In the genomic region with DNA sequence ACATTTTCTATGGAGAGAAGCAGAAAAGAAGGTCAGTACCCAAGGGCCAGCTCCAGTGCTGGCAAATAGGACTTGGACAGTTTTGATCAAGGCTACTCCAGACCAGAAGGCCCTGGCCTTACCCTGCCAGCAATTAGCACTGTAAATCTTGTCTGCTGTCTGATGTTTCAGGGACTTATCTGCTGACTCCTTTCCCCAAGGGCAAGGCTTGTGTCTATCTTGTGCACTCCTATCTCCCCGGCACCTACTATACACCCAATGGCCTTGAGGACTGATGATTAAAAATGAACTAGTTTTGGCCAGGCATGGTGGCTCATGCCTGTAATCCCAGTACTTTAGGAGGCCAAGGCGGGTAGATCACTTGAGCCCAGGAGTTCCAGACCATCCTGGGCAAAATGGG, we compare ENCODE assay signal across 1 cellular context.
TF ChIP-seq lines count a peak whose summit lies in the region.

No MANE protein-coding gene starts in this region.

TF ChIP-seq in K562, 482 proteins besides CTCF, POLR2A, EP300 and RAD21 (continued from another document and continues in another):
- TF ChIP-seq, protein P1, sequence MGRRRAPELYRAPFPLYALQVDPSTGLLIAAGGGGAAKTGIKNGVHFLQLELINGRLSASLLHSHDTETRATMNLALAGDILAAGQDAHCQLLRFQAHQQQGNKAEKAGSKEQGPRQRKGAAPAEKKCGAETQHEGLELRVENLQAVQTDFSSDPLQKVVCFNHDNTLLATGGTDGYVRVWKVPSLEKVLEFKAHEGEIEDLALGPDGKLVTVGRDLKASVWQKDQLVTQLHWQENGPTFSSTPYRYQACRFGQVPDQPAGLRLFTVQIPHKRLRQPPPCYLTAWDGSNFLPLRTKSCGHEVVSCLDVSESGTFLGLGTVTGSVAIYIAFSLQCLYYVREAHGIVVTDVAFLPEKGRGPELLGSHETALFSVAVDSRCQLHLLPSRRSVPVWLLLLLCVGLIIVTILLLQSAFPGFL (CRISPR knock-in tag; IDR thresholded peaks at IDR 0.05) = no peak
- TF ChIP-seq, protein P2, sequence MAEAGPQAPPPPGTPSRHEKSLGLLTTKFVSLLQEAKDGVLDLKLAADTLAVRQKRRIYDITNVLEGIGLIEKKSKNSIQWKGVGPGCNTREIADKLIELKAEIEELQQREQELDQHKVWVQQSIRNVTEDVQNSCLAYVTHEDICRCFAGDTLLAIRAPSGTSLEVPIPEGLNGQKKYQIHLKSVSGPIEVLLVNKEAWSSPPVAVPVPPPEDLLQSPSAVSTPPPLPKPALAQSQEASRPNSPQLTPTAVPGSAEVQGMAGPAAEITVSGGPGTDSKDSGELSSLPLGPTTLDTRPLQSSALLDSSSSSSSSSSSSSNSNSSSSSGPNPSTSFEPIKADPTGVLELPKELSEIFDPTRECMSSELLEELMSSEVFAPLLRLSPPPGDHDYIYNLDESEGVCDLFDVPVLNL (CRISPR knock-in tag; IDR thresholded peaks at IDR 0.05; ENCODE audit: low read depth) = no peak
- TF ChIP-seq, protein P3, sequence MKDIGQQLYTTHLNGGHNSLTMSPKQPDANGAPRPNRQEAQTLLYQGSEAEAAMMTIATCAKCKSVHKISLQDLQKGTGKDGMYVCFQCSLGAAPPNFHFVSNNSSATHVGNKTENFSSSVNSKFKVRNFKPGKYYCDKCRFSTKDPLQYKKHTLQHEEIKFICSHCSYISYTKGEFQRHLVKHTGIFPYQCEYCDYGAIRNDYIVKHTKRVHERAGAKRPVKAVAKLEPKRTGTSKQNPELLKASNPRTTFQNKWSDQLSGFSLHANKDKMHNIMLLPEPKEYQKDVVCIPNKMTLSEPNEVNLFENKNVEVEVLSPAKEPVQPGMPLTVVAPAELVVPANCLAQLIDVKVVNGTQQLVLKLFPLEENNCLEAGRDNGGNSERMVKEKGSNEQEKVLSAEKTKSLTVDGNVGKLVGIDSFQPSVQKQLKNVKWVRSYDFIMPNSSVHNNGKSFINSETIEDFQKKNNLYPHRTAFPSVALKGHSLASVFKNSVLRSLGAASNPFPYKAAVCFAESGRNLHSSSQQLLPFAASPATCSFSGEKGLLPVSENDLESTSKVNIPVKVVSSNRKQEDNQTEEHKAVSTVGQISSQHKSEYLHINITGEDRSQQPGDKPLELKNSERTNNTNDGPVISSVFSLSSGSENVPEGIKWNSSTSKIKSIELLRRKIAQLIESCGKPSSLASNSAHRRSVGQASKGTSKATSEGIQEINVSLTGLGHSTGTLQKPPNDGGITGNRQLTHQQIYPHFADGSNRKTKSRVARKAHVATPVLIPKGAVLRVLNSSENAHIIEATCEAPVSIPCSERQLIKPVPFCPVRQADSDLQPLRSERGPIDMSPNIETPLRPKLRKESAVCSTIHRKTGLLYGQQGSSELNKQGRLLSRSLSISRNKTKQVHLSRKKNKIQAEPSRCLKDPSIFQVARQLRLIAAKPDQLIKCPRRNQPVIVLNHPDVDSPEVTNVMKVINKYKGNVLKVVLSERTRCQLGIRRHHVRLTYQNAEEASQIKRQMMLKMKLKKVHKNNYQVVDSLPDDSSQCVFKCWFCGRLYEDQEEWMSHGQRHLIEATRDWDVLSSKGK (CRISPR knock-in tag; IDR thresholded peaks at IDR 0.05) = no peak
- TF ChIP-seq GTF2F1 (IDR thresholded peaks at IDR 0.05; ENCODE audit: low read depth, low read length) (no peak), NCOR1 (IDR thresholded peaks at IDR 0.05) (peak; percentile 78), TAL1 (IDR thresholded peaks at IDR 0.05) (peak; percentile 76), TRIM24 (IDR thresholded peaks at IDR 0.05) (0 out of 4 replicates have a peak, but pooled peaks of 1 of the 2 experiments have one; percentile 51), RUNX1 (IDR thresholded peaks at IDR 0.05; ENCODE audit: low read depth) (no peak), HMG20B (CRISPR knock-in tag; IDR thresholded peaks at IDR 0.05) (no peak), TFAM (CRISPR knock-in tag; conservative IDR thresholded peaks at IDR 0.05) (no peak), TAF15 (IDR thresholded peaks at IDR 0.05; ENCODE audit: low read depth, low read length) (no peak), JUN (IDR thresholded peaks at IDR 0.05; ENCODE audit: borderline replicate concordance, low read depth, low read length) (no peak), JUN (CRISPR knock-in tag; IDR thresholded peaks at IDR 0.05; ENCODE audit: borderline replicate concordance) (no peak), ZNF507 (tag; conservative IDR thresholded peaks at IDR 0.05) (no peak), DDX20 (tag; IDR thresholded peaks at IDR 0.05; ENCODE audit: low read depth) (no peak), MXI1 (IDR thresholded peaks at IDR 0.05; ENCODE audit: low read depth, low read length) (no peak), POU5F1 (IDR thresholded peaks at IDR 0.05; ENCODE audit: borderline replicate concordance, low read depth, low read length, partially characterized antibody) (no peak), ZNF274 (IDR thresholded peaks at IDR 0.05; ENCODE audit: borderline replicate concordance, low read depth, low read length) (no peak), ZKSCAN1 (IDR thresholded peaks at IDR 0.05; ENCODE audit: low read depth, low read length) (no peak), SMAD2 (IDR thresholded peaks at IDR 0.05; ENCODE audit: low read depth, low read length) (no peak), ARHGAP35 (IDR thresholded peaks at IDR 0.05; ENCODE audit: partially characterized antibody) (no peak), SMARCA4 (IDR thresholded peaks at IDR 0.05) (0 out of 2 replicates have a peak, but pooled peaks have one; percentile 33), CBFA2T3 (IDR thresholded peaks at IDR 0.05) (peak; percentile 89), NR1H2 (CRISPR knock-in tag; IDR thresholded peaks at IDR 0.05) (no peak), TEAD4 (IDR thresholded peaks at IDR 0.05; ENCODE audit: low read length) (peak; percentile 59; the same call in 1 of the 2 replicates), TEAD4 (CRISPR knock-in tag; IDR thresholded peaks at IDR 0.05; ENCODE audit: borderline replicate concordance) (no peak), TCF3 (CRISPR knock-in tag; IDR thresholded peaks at IDR 0.05) (peak; percentile 56; the same call in 1 of the 2 replicates), EGR1 (conservative IDR thresholded peaks at IDR 0.05) (no peak), ARID1B (IDR thresholded peaks at IDR 0.05) (peak; percentile 73), ZNF197 (CRISPR knock-in tag; IDR thresholded peaks at IDR 0.05; ENCODE audit: low read depth) (no peak)
- TF ChIP-seq, protein P4, sequence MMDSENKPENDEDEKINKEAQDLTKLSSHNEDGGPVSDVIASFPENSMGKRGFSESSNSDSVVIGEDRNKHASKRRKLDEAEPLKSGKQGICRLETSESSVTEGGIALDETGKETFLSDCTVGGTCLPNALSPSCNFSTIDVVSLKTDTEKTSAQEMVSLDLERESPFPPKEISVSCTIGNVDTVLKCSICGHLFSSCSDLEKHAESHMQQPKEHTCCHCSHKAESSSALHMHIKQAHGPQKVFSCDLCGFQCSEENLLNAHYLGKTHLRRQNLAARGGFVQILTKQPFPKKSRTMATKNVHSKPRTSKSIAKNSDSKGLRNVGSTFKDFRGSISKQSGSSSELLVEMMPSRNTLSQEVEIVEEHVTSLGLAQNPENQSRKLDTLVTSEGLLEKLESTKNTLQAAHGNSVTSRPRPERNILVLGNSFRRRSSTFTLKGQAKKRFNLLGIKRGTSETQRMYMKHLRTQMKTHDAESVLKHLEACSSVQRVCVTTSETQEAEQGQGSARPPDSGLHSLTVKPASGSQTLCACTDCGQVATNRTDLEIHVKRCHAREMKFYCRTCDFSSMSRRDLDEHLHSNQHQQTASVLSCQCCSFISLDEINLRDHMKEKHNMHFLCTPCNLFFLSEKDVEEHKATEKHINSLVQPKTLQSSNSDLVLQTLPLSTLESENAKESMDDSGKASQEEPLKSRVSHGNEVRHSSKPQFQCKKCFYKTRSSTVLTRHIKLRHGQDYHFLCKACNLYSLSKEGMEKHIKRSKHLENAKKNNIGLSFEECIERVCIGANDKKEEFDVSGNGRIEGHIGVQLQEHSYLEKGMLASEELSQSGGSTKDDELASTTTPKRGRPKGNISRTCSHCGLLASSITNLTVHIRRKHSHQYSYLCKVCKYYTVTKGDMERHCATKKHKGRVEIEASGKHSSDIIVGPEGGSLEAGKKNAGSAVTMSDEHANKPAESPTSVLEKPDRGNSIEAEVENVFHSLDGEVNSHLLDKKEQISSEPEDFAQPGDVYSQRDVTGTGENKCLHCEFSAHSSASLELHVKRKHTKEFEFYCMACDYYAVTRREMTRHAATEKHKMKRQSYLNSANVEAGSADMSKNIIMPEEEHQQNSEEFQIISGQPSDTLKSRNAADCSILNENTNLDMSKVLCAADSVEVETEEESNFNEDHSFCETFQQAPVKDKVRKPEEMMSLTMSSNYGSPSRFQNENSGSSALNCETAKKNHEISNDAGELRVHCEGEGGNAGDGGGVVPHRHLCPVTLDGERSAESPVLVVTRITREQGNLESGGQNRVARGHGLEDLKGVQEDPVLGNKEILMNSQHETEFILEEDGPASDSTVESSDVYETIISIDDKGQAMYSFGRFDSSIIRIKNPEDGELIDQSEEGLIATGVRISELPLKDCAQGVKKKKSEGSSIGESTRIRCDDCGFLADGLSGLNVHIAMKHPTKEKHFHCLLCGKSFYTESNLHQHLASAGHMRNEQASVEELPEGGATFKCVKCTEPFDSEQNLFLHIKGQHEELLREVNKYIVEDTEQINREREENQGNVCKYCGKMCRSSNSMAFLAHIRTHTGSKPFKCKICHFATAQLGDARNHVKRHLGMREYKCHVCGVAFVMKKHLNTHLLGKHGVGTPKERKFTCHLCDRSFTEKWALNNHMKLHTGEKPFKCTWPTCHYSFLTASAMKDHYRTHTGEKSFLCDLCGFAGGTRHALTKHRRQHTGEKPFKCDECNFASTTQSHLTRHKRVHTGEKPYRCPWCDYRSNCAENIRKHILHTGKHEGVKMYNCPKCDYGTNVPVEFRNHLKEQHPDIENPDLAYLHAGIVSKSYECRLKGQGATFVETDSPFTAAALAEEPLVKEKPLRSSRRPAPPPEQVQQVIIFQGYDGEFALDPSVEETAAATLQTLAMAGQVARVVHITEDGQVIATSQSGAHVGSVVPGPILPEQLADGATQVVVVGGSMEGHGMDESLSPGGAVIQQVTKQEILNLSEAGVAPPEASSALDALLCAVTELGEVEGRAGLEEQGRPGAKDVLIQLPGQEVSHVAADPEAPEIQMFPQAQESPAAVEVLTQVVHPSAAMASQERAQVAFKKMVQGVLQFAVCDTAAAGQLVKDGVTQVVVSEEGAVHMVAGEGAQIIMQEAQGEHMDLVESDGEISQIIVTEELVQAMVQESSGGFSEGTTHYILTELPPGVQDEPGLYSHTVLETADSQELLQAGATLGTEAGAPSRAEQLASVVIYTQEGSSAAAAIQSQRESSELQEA (IDR thresholded peaks at IDR 0.05; ENCODE audit: low read depth) = no peak
- TF ChIP-seq, protein P5, sequence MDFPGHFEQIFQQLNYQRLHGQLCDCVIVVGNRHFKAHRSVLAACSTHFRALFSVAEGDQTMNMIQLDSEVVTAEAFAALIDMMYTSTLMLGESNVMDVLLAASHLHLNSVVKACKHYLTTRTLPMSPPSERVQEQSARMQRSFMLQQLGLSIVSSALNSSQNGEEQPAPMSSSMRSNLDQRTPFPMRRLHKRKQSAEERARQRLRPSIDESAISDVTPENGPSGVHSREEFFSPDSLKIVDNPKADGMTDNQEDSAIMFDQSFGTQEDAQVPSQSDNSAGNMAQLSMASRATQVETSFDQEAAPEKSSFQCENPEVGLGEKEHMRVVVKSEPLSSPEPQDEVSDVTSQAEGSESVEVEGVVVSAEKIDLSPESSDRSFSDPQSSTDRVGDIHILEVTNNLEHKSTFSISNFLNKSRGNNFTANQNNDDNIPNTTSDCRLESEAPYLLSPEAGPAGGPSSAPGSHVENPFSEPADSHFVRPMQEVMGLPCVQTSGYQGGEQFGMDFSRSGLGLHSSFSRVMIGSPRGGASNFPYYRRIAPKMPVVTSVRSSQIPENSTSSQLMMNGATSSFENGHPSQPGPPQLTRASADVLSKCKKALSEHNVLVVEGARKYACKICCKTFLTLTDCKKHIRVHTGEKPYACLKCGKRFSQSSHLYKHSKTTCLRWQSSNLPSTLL (IDR thresholded peaks at IDR 0.05) = no peak
- TF ChIP-seq, protein P6, sequence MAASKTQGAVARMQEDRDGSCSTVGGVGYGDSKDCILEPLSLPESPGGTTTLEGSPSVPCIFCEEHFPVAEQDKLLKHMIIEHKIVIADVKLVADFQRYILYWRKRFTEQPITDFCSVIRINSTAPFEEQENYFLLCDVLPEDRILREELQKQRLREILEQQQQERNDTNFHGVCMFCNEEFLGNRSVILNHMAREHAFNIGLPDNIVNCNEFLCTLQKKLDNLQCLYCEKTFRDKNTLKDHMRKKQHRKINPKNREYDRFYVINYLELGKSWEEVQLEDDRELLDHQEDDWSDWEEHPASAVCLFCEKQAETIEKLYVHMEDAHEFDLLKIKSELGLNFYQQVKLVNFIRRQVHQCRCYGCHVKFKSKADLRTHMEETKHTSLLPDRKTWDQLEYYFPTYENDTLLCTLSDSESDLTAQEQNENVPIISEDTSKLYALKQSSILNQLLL (CRISPR knock-in tag; IDR thresholded peaks at IDR 0.05; ENCODE audit: borderline replicate concordance) = no peak
- TF ChIP-seq, protein P7, sequence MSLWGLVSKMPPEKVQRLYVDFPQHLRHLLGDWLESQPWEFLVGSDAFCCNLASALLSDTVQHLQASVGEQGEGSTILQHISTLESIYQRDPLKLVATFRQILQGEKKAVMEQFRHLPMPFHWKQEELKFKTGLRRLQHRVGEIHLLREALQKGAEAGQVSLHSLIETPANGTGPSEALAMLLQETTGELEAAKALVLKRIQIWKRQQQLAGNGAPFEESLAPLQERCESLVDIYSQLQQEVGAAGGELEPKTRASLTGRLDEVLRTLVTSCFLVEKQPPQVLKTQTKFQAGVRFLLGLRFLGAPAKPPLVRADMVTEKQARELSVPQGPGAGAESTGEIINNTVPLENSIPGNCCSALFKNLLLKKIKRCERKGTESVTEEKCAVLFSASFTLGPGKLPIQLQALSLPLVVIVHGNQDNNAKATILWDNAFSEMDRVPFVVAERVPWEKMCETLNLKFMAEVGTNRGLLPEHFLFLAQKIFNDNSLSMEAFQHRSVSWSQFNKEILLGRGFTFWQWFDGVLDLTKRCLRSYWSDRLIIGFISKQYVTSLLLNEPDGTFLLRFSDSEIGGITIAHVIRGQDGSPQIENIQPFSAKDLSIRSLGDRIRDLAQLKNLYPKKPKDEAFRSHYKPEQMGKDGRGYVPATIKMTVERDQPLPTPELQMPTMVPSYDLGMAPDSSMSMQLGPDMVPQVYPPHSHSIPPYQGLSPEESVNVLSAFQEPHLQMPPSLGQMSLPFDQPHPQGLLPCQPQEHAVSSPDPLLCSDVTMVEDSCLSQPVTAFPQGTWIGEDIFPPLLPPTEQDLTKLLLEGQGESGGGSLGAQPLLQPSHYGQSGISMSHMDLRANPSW (CRISPR knock-in tag; IDR thresholded peaks at IDR 0.05) = no peak
- TF ChIP-seq, protein P8, sequence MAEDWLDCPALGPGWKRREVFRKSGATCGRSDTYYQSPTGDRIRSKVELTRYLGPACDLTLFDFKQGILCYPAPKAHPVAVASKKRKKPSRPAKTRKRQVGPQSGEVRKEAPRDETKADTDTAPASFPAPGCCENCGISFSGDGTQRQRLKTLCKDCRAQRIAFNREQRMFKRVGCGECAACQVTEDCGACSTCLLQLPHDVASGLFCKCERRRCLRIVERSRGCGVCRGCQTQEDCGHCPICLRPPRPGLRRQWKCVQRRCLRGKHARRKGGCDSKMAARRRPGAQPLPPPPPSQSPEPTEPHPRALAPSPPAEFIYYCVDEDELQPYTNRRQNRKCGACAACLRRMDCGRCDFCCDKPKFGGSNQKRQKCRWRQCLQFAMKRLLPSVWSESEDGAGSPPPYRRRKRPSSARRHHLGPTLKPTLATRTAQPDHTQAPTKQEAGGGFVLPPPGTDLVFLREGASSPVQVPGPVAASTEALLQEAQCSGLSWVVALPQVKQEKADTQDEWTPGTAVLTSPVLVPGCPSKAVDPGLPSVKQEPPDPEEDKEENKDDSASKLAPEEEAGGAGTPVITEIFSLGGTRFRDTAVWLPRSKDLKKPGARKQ (CRISPR knock-in tag; IDR thresholded peaks at IDR 0.05) = no peak
- TF ChIP-seq, protein P9, sequence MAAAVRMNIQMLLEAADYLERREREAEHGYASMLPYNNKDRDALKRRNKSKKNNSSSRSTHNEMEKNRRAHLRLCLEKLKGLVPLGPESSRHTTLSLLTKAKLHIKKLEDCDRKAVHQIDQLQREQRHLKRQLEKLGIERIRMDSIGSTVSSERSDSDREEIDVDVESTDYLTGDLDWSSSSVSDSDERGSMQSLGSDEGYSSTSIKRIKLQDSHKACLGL (CRISPR knock-in tag; IDR thresholded peaks at IDR 0.05; ENCODE audit: borderline replicate concordance, poor library complexity, severe bottlenecking) = no peak
